ENCODE assay signal across 8 cellular contexts in genomic region chr2:238426568-238427434, GRCh38. TPM values are rescaled to one million over a fixed set of nuclear protein-coding genes. Genes with fewer than 3 reads are reported as not detected.
DNase-seq lines count a peak whose midpoint lies in the region; ATAC-seq and TF ChIP-seq lines count a peak whose summit lies in the region.

TSS of gene ASB1 (plus strand) at chr2:238426927. CDS start at chr2:238427071, 144 bp downstream.

- H3K27me3 ChIP-seq in SJSA1 (replicated peaks) (no peaks in the 10 kb centered on the region), gastroesophageal sphincter (no peaks in the 10 kb centered on the region)

- ATAC-seq in GM21717 (IDR thresholded peaks at IDR 0.05; ENCODE audit: unreplicated experiment) (peak; percentile 85), gastroesophageal sphincter (peak; percentile 86)

- peak; percentile 30 to 31 for TF ChIP-seq POLR2A in gastroesophageal sphincter (IDR thresholded peaks at IDR 0.05)

- WGBS in gastroesophageal sphincter (ENCODE audit: low coverage in 1 of 2), 2 donors, result 1% methylated on average over 29 of the region's 104 CpGs; no CpG with 5 or more reads in 1 of the 2 donors

- DNase-seq in Daoy (ENCODE audit: low read depth) (peak; percentile 94), SJSA1 (ENCODE audit: low read depth in 1 of 2, low spot score in 2 of 2) (peak; percentile 90 to 93), occipital lobe (lab: John Stamatoyannopoulos, UW) (peak; percentile 65)
- peak; percentile 77 for DNase-seq in Jurkat, Clone E6-1 (ENCODE audit: low read depth, low spot score)
- peak; percentile 51 to 84 (median 57) for DNase-seq in activated naive CD4-positive, alpha-beta T cell (lab: John Stamatoyannopoulos, UW)

- TF ChIP-seq EP300 in gastroesophageal sphincter (IDR thresholded peaks at IDR 0.05), result no peak

- H3K9me3 ChIP-seq in SJSA1 (replicated peaks) (no peaks in the 10 kb centered on the region), gastroesophageal sphincter (peaks cover 0 to 11% (median 0%) of the 10 kb centered on the region in 3 donors)

- H3K27ac ChIP-seq in SJSA1 (peak within 1 kb of the TSS; percentile 97), gastroesophageal sphincter (peak within 1 kb of the TSS; percentile 68 to 94 (median 92)), temporal lobe (ENCODE audit: low read depth, low read length) (peak within 1 kb of the TSS; percentile 63)

- H3K4me1 ChIP-seq in SJSA1 (replicated peaks) (peaks cover 33% of the 10 kb centered on the region), gastroesophageal sphincter (peaks cover 0 to 38% (median 15%) of the 10 kb centered on the region in 3 donors)

- peaks cover 44% of the 10 kb centered on the region for H3K36me3 ChIP-seq in SJSA1
- peaks cover 0 to 10% of the 10 kb centered on the region in 2 donors for H3K36me3 ChIP-seq in gastroesophageal sphincter

- H3K4me3 ChIP-seq in Jurkat, Clone E6-1 (ENCODE audit: low read length), result peak within 1 kb of the TSS; percentile 96
- H3K4me3 ChIP-seq in SJSA1 (peak within 1 kb of the TSS; percentile 92), gastroesophageal sphincter (peak within 1 kb of the TSS; percentile 78 to 90)

- TF ChIP-seq CTCF in gastroesophageal sphincter (IDR thresholded peaks at IDR 0.05), result peak in 1 of 4 experiments; percentile 10

RNA-seq across cellular contexts. Expression of gene ASB1, which starts in this region (rescaled TPM):
- 33.7 and 86.3 TPM in 2 replicates for total RNA-seq in Daoy (2014; rRNA removed; shearing (Covaris generic))
- 35.8 TPM for polyA plus RNA-seq in Jurkat, Clone E6-1 (2012; ENCODE audit: insufficient read depth, insufficient read length)
- 24.7 TPM in 2 replicates for total RNA-seq in SJSA1 (2014; rRNA removed; shearing (Covaris generic))
- total RNA-seq in gastroesophageal sphincter, result 10 to 100 TPM; 27.9 to 39.3 (median 35.9) TPM
- total RNA-seq in occipital lobe, result 17.8 TPM
- total RNA-seq in temporal lobe, result 15.0 TPM

Comparison
In these comparisons a context has a peak if more than half of its experiments do, and no peak if none do; other contexts are left out.
1. Peak in every context shown above with its lines: DNase-seq, ATAC-seq, H3K4me3 ChIP-seq and H3K27ac ChIP-seq.